In genomic region chr1:111695801-111696200, GRCh38 we compare ENCODE assay signal across 23 cellular contexts. TPM values are rescaled to one million over a fixed set of nuclear protein-coding genes. Genes with fewer than 3 reads are reported as not detected.
DNase-seq lines count a peak whose midpoint lies in the region; ATAC-seq, FAIRE-seq and TF ChIP-seq lines count a peak whose summit lies in the region.
"Had no signal": no experiment of that assay in that cellular context is flagged by ENCODE, and none has a peak within 500 bp of the region (broad histone marks: within the 10 kb centered on the region; RNA-seq: fewer than 3 reads in every experiment).

No MANE protein-coding gene starts in this region.

- no peak for TF ChIP-seq POLR2A in GM12891 (IDR thresholded peaks at IDR 0.05; ENCODE audit: low read depth, low read length)

- no peak for TF ChIP-seq CTCF in OCI-LY7 (conservative IDR thresholded peaks at IDR 0.05; ENCODE audit: low read length)

- DNase-seq in GM12891 (ENCODE audit: insufficient read length, low spot score) (no peak), T-cell (no peak), memory B cell (ENCODE audit: low spot score in 2 of 2) (no peak), COLO668 (lab: John Stamatoyannopoulos, UW; ENCODE audit: unreplicated experiment) (no peak), OCI-LY7 (ENCODE audit: low spot score) (no peak)
- no peak for DNase-seq in activated effector memory CD4-positive, alpha-beta T cell treated with anti-CD3 and anti-CD28 coated beads, Interleukin-2, amount 50 U/mL, for 16 hours
- DNase-seq: activated CD4-positive, CD25-positive, alpha-beta regulatory T cell treated with anti-CD3 and anti-CD28 coated beads, Interleukin-2, amount 50 U/mL, for 72 hours; body of pancreas; DMS 273 treated with DMSO at 0.1 percent for 48 hours; glutamatergic neuron; kidney glomerular epithelial cell; NCI-H1436; NCI-H510A; SHP77 had no signal

- POLR2A ChIA-PET in T-cell (lab: Charles Lee) (no interaction called here), OCI-LY7 (lab: Charles Lee) (interaction anchor here (1.0 kb wide), 1 partner anchor 8 kb away, joined by 3 read pairs; no protein-coding TSS in a partner anchor)

- H3K9me3 Mint-ChIP-seq in T-cell (no peaks in the 10 kb centered on the region), memory B cell (no peaks in the 10 kb centered on the region)
- H3K9me3 Mint-ChIP-seq: stimulated activated memory B cell treated with anti-CD40 and anti-IgM and Interleukin-4, amounts not matched to agents 10 μg/mL and 1 μg/mL and 100 μg/mL, for 72 hours had no signal

- H3K9me2 ChIP-seq in OCI-LY7 (ENCODE audit: insufficient read depth, low read length): no peaks in the 10 kb centered on the region

- H3K4me1 ChIP-seq in BLaER1 (peaks cover 12% of the 10 kb centered on the region), OCI-LY7 (ENCODE audit: insufficient read depth, low read length, poor library complexity, severe bottlenecking) (peaks cover 23% of the 10 kb centered on the region)
- H3K4me1 ChIP-seq: suprapubic skin had no signal

- H3K27me3 Mint-ChIP-seq in T-cell: no peaks in the 10 kb centered on the region
- no peaks in the 10 kb centered on the region for H3K27me3 Mint-ChIP-seq in memory B cell
- H3K27me3 Mint-ChIP-seq: stimulated activated memory B cell treated with anti-CD40 and anti-IgM and Interleukin-4, amounts not matched to agents 10 μg/mL and 1 μg/mL and 100 μg/mL, for 72 hours had no signal

- CTCF ChIA-PET in T-cell (lab: Charles Lee) (interaction anchor here in 1 of 2 donors (1.1 kb wide), 1 partner anchor 187 kb away, joined by 3 read pairs; no protein-coding TSS in a partner anchor), OCI-LY7 (lab: Charles Lee; ENCODE audit: unreplicated experiment) (no interaction called here)

- peaks cover 70% of the 10 kb centered on the region for H3K36me3 ChIP-seq in BLaER1
- H3K36me3 ChIP-seq in OCI-LY7 (ENCODE audit: insufficient read depth, low read length): peaks cover 97% of the 10 kb centered on the region

- no peaks in the 10 kb centered on the region for H3K9me3 ChIP-seq in BLaER1
- no peaks in the 10 kb centered on the region for H3K9me3 ChIP-seq in OCI-LY7 (ENCODE audit: low read length)
- H3K9me3 ChIP-seq: body of pancreas, suprapubic skin had no signal

- BruUV-seq in OCI-LY7 (replicated peaks; lab: Mats Ljungman, UMichigan): no TSS peak

- H3K4me2 ChIP-seq in BLaER1 (peak overlapping the region; percentile 45; the same call in 1 of the 2 replicates), OCI-LY7 (ENCODE audit: low read length) (no peak overlapping the region)
- H3K4me2 ChIP-seq: smooth muscle cell had no signal

- no peak overlapping the region for H2AFZ ChIP-seq in OCI-LY7 (ENCODE audit: low read length)

- peaks cover 5% of the 10 kb centered on the region; the same call in 1 of the 2 replicates for H3K79me2 ChIP-seq in OCI-LY7 (ENCODE audit: insufficient read depth, low read depth, low read length)

- H4K20me1 ChIP-seq in BLaER1: peaks cover 4% of the 10 kb centered on the region; the same call in 1 of the 2 replicates
- H4K20me1 ChIP-seq in OCI-LY7 (ENCODE audit: insufficient read depth, low read length): no peaks in the 10 kb centered on the region

- H3K4me3 Mint-ChIP-seq in T-cell (no peak overlapping the region), memory B cell (no peak overlapping the region)
- H3K4me3 Mint-ChIP-seq: stimulated activated memory B cell treated with anti-CD40 and anti-IgM and Interleukin-4, amounts not matched to agents 10 μg/mL and 1 μg/mL and 100 μg/mL, for 72 hours had no signal

- H3K36me3 Mint-ChIP-seq in T-cell (peaks cover 52% of the 10 kb centered on the region), memory B cell (peaks cover 39% of the 10 kb centered on the region)

- H3K4me1 Mint-ChIP-seq in T-cell: peaks cover 37 to 51% (median 45%) of the 10 kb centered on the region in 3 donors
- H3K4me1 Mint-ChIP-seq in memory B cell: peaks cover 25% of the 10 kb centered on the region

- H3K9ac ChIP-seq in BLaER1: no peak overlapping the region

- no peak for ATAC-seq in T-cell (replicated peaks in 1 of 4)
- no peak for ATAC-seq in memory B cell (ENCODE audit: low read depth)
- ATAC-seq: body of pancreas; K562; stimulated activated memory B cell treated with anti-CD40 and anti-IgM and Interleukin-4, amounts not matched to agents 10 μg/mL and 1 μg/mL and 100 μg/mL, for 72 hours had no signal

- H3K27me3 ChIP-seq in BLaER1: no peaks in the 10 kb centered on the region
- H3K27me3 ChIP-seq: body of pancreas, suprapubic skin had no signal

- intact Hi-C loops in OCI-LY7 (cut with micrococcal nuclease; ENCODE audit: unreplicated experiment): no loop called here

- H3K27ac Mint-ChIP-seq in T-cell (peak overlapping the region; percentile 32 to 81), memory B cell (peak overlapping the region; percentile 43)

- FAIRE-seq in GM12891 (lab: Jason Lieb, UNC): peak; percentile 87
- FAIRE-seq: H1, urothelium cell line had no signal

- H3K4me3 ChIP-seq in BLaER1 (no peak overlapping the region), OCI-LY7 (ENCODE audit: low read depth, low read length, poor library complexity, severe bottlenecking) (no peak overlapping the region)
- H3K4me3 ChIP-seq: body of pancreas, K562, smooth muscle cell, suprapubic skin had no signal

- H3K27ac ChIP-seq in BLaER1 (no peak overlapping the region), OCI-LY7 (ENCODE audit: low read depth, low read length, poor library complexity, severe bottlenecking) (no peak overlapping the region)
- H3K27ac ChIP-seq: body of pancreas, C4-2B, epithelial cell of prostate, suprapubic skin had no signal

TF ChIP-seq in GM12891, 5 proteins besides CTCF, POLR2A, EP300 and RAD21:
- TF ChIP-seq SPI1 (IDR thresholded peaks at IDR 0.05; ENCODE audit: low read depth, low read length) (no peak), PAX5 (IDR thresholded peaks at IDR 0.05; ENCODE audit: insufficient read depth, low read length, severe bottlenecking) (no peak), POU2F2 (IDR thresholded peaks at IDR 0.05; ENCODE audit: low read depth, low read length) (no peak), POLR2AphosphoS5 (IDR thresholded peaks at IDR 0.05; ENCODE audit: low read depth, low read length) (no peak), TAF1 (IDR thresholded peaks at IDR 0.05; ENCODE audit: low read depth, low read length) (no peak)
TF ChIP-seq in GM12891: peak in this region for 0.

RNA-seq across cellular contexts. Expression of gene INKA2, which starts 43.4 kb away (rescaled TPM):
- 1.6 TPM for polyA plus RNA-seq in GM12891 (2012; ENCODE audit: low read depth, missing spikeins)
- 1 to 10 TPM in 3 of 5 donors, not detected in 2; 1.2 to 2.7 (median 1.2) TPM for total RNA-seq in T-cell
- total RNA-seq in OCI-LY7 (2014; rRNA removed; shearing (Covaris generic)): 3.9 and 4.1 TPM in 2 replicates
- 10.8 and 12.2 TPM in 2 replicates for total RNA-seq in OCI-LY7 (2022)
- total RNA-seq: smooth muscle cell had no signal

RNA-seq across cellular contexts. Expression of gene DDX20, which starts 59.9 kb away (rescaled TPM):
- 7.0 TPM for polyA plus RNA-seq in GM12891 (2012; ENCODE audit: low read depth, missing spikeins)
- 10 to 100 TPM; 16.7 to 19.8 (median 17.5) TPM for total RNA-seq in T-cell
- total RNA-seq in OCI-LY7 (2014; rRNA removed; shearing (Covaris generic)): 28.8 and 32.9 TPM in 2 replicates
- total RNA-seq in OCI-LY7 (2022): 23.0 and 30.0 TPM in 2 replicates
